In the genomic region with DNA sequence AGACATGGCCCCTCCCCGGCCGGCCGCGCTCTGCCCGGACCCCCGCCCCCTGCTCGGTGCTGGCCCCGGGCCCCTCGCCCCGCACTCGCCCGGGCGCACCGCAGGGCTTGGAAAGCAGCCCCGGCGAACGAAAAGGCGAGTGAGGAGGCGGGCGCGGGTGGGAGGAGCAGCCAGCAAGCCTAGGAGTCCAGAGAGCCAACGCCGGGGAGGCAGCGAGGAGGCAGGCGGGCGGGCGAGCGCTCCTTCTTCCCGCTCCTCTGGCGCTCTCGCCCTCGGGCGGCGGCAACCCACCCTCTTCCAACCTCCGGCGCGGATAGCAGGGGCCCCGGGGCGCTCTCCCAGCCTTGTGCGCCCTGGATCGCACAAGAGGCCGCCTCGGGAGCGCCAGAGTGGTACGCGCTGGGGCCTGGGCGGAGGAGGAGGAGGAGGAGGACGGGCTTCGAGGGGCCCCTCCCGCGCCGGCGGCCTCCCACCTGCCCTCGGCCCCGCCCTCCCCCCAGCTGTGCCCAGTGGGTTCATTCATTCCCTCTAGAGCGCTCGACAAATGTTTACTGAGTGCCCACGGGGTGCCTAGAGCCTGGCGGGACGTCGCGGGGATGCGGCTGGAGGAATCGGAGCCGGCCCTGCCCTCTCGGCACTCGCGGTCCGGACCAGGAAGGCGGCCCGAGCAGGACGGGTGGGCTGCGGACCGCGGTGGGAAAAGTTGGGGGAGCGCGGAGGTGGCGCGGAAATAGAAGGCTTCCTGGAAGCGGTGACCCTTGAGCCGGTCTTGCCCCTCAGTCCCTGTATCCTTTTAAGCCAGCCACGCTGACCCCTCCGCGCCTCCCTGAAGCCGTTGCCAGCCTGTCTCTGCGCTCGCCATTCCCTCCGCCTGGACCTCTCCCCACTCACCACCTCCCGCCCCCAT, we compare ENCODE assay signal across 8 cellular contexts. TPM values are rescaled to one million over a fixed set of nuclear protein-coding genes. Genes with fewer than 3 reads are reported as not detected.
DNase-seq lines count a peak whose midpoint lies in the region; ATAC-seq and TF ChIP-seq lines count a peak whose summit lies in the region.

A gene (minus strand): TSS at position 391 of the 907 bp plus-strand sequence. CDS start 519 bp downstream, outside the sequence.

- peak; percentile 65 for TF ChIP-seq POLR2A in prostate gland (IDR thresholded peaks at IDR 0.05)

- TF ChIP-seq CTCF in Panc1 (IDR thresholded peaks at IDR 0.05) (no peak), heart right ventricle (IDR thresholded peaks at IDR 0.05) (no peak), prostate gland (IDR thresholded peaks at IDR 0.05) (no peak)

- CTCF ChIA-PET in Panc1 (lab: Charles Lee): no interaction called here

- no peak within 1 kb of the TSS for H3K27ac ChIP-seq in Panc1 (ENCODE audit: low read length)
- H3K27ac ChIP-seq in heart right ventricle: peak within 1 kb of the TSS in 1 of 10 donors; percentile 23
- H3K27ac ChIP-seq in prostate gland: peak within 1 kb of the TSS; percentile 39 to 46

- H3K9me3 ChIP-seq in Panc1 (ENCODE audit: control insufficient read depth, insufficient read depth, low read depth, low read length) (no peaks in the 10 kb centered on the region), heart right ventricle (no peaks in the 10 kb centered on the region), prostate gland (no peaks in the 10 kb centered on the region)

- H3K4me3 ChIP-seq in Panc1 (ENCODE audit: low read depth in 2 of 2, low read length in 2 of 2) (peak within 1 kb of the TSS; percentile 40 to 50), heart right ventricle (peak within 1 kb of the TSS; percentile 0 to 41 (median 32)), prostate gland (peak within 1 kb of the TSS; percentile 35 to 43)

- in situ Hi-C loops in Panc1 (cut with HindIII; ENCODE audit: low pct_unique_long_range_greater_than_20kb, low sequenced_read_pairs): no loop called here

- H3K36me3 ChIP-seq in Panc1 (ENCODE audit: control insufficient read depth, insufficient read depth, low read length): no peaks in the 10 kb centered on the region
- H3K36me3 ChIP-seq in heart right ventricle: no peaks in the 10 kb centered on the region
- no peaks in the 10 kb centered on the region for H3K36me3 ChIP-seq in prostate gland

- DNase-seq in GM03348 (ENCODE audit: low spot score) (peak; percentile 24), Panc1 (ENCODE audit: low read depth, low spot score) (no peak), heart right ventricle (peak in 1 of 2 donors; percentile 16), prostate gland (ENCODE audit: low spot score) (no peak), NCI-H1694 (lab: John Stamatoyannopoulos, UW) (no peak), NCI-H128 (lab: John Stamatoyannopoulos, UW; ENCODE audit: unreplicated experiment) (no peak), NCI-H2029 (lab: John Stamatoyannopoulos, UW) (no peak), activated gamma-delta T cell (lab: John Stamatoyannopoulos, UW) (no peak)

- H3K27me3 ChIP-seq in Panc1 (ENCODE audit: control insufficient read depth, insufficient read depth, low read length): peaks cover 6% of the 10 kb centered on the region
- peaks cover 23 to 97% (median 77%) of the 10 kb centered on the region in 7 donors for H3K27me3 ChIP-seq in heart right ventricle
- no peaks in the 10 kb centered on the region for H3K27me3 ChIP-seq in prostate gland (replicated peaks; ENCODE audit: insufficient read depth)

- H3K4me1 ChIP-seq in Panc1 (ENCODE audit: control insufficient read depth, insufficient read depth, low read length) (peaks cover 8% of the 10 kb centered on the region), heart right ventricle (peaks cover 0 to 13% (median 4%) of the 10 kb centered on the region in 9 donors), prostate gland (replicated peaks) (peaks cover 12% of the 10 kb centered on the region)

- BruUV-seq in Panc1 (replicated peaks; lab: Mats Ljungman, UMichigan): no TSS peak

- peak; percentile 82 for ATAC-seq in Panc1
- peak in 2 of 8 donors; percentile 34 to 59 for ATAC-seq in heart right ventricle

- 3 to 4% methylated on average over 68 to 89 of the region's 89 CpGs for WGBS in heart right ventricle, 2 donors
- 2% methylated on average over 76 of the region's 89 CpGs for WGBS in prostate gland

- intact Hi-C loops in Panc1 (cut with micrococcal nuclease; ENCODE audit: unreplicated experiment): no loop called here
- intact Hi-C loops in heart right ventricle (cut with DNase I): loop anchor here in 2 of 10 donors (5.0 kb wide), 1 partner anchor 174 kb away; no protein-coding TSS in a partner anchor
- intact Hi-C loops in prostate gland (cut with DNase I): no loop called here

- POLR2A ChIA-PET in Panc1 (lab: Charles Lee): interaction anchor here (0.6 kb wide), 1 partner anchor 153 kb away, joined by 4 read pairs; no protein-coding TSS in a partner anchor

RNA-seq across cellular contexts. Expression of the gene that starts here (rescaled TPM):
- total RNA-seq in Panc1 (2021; ENCODE audit: unreplicated experiment): 11.5 TPM
- polyA plus RNA-seq in Panc1 (2012; ENCODE audit: insufficient read length): 13.0 TPM
- total RNA-seq in heart right ventricle: 10 to 100 TPM in 3 of 10 donors, 1 to 10 TPM in 7; 1.3 to 19.2 (median 4.7) TPM
- 1 to 10 TPM in 1 of 2 donors, under 1 TPM in 1; 0.72 to 3.9 TPM for polyA plus RNA-seq in heart right ventricle
- total RNA-seq in prostate gland: 10 to 100 TPM; 10.5 to 16.8 TPM
